Comparison of ENCODE assay signal across 11 cellular contexts in genomic region chr9:95031711-95032461, GRCh38.
A peak's percentile ranks its signal among the peaks of the same experiment; 100 is the strongest.
DNase-seq lines count a peak whose midpoint lies in the region; ATAC-seq and TF ChIP-seq lines count a peak whose summit lies in the region.
"Had no signal": no experiment of that assay in that cellular context is flagged by ENCODE, and none has a peak within 500 bp of the region (broad histone marks: within the 10 kb centered on the region; RNA-seq: fewer than 3 reads in every experiment).

No MANE protein-coding gene starts in this region.

- peak; percentile 24 for DNase-seq in NCI-H1092 treated with DMSO at 0.1 percent for 48 hours (lab: John Stamatoyannopoulos, UW)
- no peak for DNase-seq in NCI-H1092 (lab: John Stamatoyannopoulos, UW)
- DNase-seq in ascending aorta (ENCODE audit: low spot score in 2 of 2), result no peak
- DNase-seq in mesothelial cell of epicardium (ENCODE audit: low spot score in 2 of 2, unreplicated experiment in 2 of 2), result no peak
- no peak for DNase-seq in cerebellar nuclear complex (lab: John Stamatoyannopoulos, UW)
- no peak for DNase-seq in CD4-positive, alpha-beta T cell
- DNase-seq: 8988T; activated CD4-positive, alpha-beta T cell treated with anti-CD3 and anti-CD28 coated beads, Interleukin-2, amount 10 ng/mL, durations not matched to agents 7 days and 5 days; Peyer's patch had no signal

- intact Hi-C loops in ascending aorta (cut with DNase I), result no loop called here
- intact Hi-C loops in CD4-positive, alpha-beta T cell (cut with DNase I, micrococcal nuclease), result no loop called here

- no peak for ATAC-seq in HG03571 (IDR thresholded peaks at IDR 0.05; ENCODE audit: unreplicated experiment)
- ATAC-seq in CD4-positive, alpha-beta T cell (ENCODE audit: poor library complexity), result no peak

- WGBS in urinary bladder, result 66% methylated on average over 5 of the region's 5 CpGs

- H3K27me3 Mint-ChIP-seq in mesothelial cell of epicardium (ENCODE audit: low read depth), result no peaks in the 10 kb centered on the region
- no peaks in the 10 kb centered on the region for H3K27me3 Mint-ChIP-seq in CD4-positive, alpha-beta T cell
- H3K27me3 Mint-ChIP-seq: activated CD4-positive, alpha-beta T cell treated with anti-CD3 and anti-CD28 coated beads, Interleukin-2, amount 10 ng/mL, durations not matched to agents 7 days and 5 days had no signal

- no peaks in the 10 kb centered on the region for H3K9me3 Mint-ChIP-seq in mesothelial cell of epicardium
- H3K9me3 Mint-ChIP-seq in CD4-positive, alpha-beta T cell, result no peaks in the 10 kb centered on the region
- H3K9me3 Mint-ChIP-seq: activated CD4-positive, alpha-beta T cell treated with anti-CD3 and anti-CD28 coated beads, Interleukin-2, amount 10 ng/mL, durations not matched to agents 7 days and 5 days had no signal

- POLR2A ChIA-PET in CD4-positive, alpha-beta T cell (lab: Charles Lee), result no interaction called here

- TF ChIP-seq CTCF in ascending aorta (IDR thresholded peaks at IDR 0.05) (no peak), mesothelial cell of epicardium (IDR thresholded peaks at IDR 0.05; ENCODE audit: unreplicated experiment) (no peak)
- no peak for TF ChIP-seq CTCF in CD4-positive, alpha-beta T cell (IDR thresholded peaks at IDR 0.05)

- peak overlapping the region; percentile 51 for H3K27ac Mint-ChIP-seq in mesothelial cell of epicardium
- H3K27ac Mint-ChIP-seq in CD4-positive, alpha-beta T cell, result no peak overlapping the region
- H3K27ac Mint-ChIP-seq: activated CD4-positive, alpha-beta T cell treated with anti-CD3 and anti-CD28 coated beads, Interleukin-2, amount 10 ng/mL, durations not matched to agents 7 days and 5 days had no signal

- H3K9me3 ChIP-seq in ascending aorta, result no peaks in the 10 kb centered on the region
- H3K9me3 ChIP-seq in CD4-positive, alpha-beta T cell (ENCODE audit: control insufficient read depth, low read length), result no peaks in the 10 kb centered on the region
- H3K9me3 ChIP-seq: Peyer's patch had no signal

- H3K4me1 ChIP-seq in ascending aorta (peaks cover 23 to 90% of the 10 kb centered on the region in 2 donors), urinary bladder (ENCODE audit: insufficient read depth) (peaks cover 2% of the 10 kb centered on the region)

- H3K4me1 Mint-ChIP-seq in mesothelial cell of epicardium, result peaks cover 49% of the 10 kb centered on the region
- no peaks in the 10 kb centered on the region for H3K4me1 Mint-ChIP-seq in CD4-positive, alpha-beta T cell (ENCODE audit: low read depth)

- H3K4me3 ChIP-seq in ascending aorta (peak overlapping the region in 1 of 2 donors; percentile 33), urinary bladder (ENCODE audit: low read depth, low read length) (no peak overlapping the region)
- H3K4me3 ChIP-seq: Peyer's patch had no signal

- CTCF ChIA-PET in CD4-positive, alpha-beta T cell (lab: Charles Lee), result no interaction called here

- no peak overlapping the region for H3K4me3 Mint-ChIP-seq in mesothelial cell of epicardium
- no peak overlapping the region for H3K4me3 Mint-ChIP-seq in CD4-positive, alpha-beta T cell
- H3K4me3 Mint-ChIP-seq: activated CD4-positive, alpha-beta T cell treated with anti-CD3 and anti-CD28 coated beads, Interleukin-2, amount 10 ng/mL, durations not matched to agents 7 days and 5 days had no signal

- peak overlapping the region; percentile 72 to 99 for H3K27ac ChIP-seq in ascending aorta
- peak overlapping the region; percentile 14 for H3K27ac ChIP-seq in urinary bladder (ENCODE audit: low read depth)
- H3K27ac ChIP-seq in CD4-positive, alpha-beta T cell (ENCODE audit: low read depth, low read length), result no peak overlapping the region

- H3K36me3 Mint-ChIP-seq in mesothelial cell of epicardium, result peaks cover 5% of the 10 kb centered on the region
- H3K36me3 Mint-ChIP-seq in CD4-positive, alpha-beta T cell (ENCODE audit: low read depth), result no peaks in the 10 kb centered on the region

- no peaks in the 10 kb centered on the region for H3K27me3 ChIP-seq in ascending aorta
- H3K27me3 ChIP-seq in CD4-positive, alpha-beta T cell (ENCODE audit: control insufficient read depth, insufficient read depth, low read length), result no peaks in the 10 kb centered on the region
- H3K27me3 ChIP-seq: Peyer's patch had no signal

- H3K36me3 ChIP-seq in ascending aorta (peaks cover 0 to 6% of the 10 kb centered on the region in 2 donors), urinary bladder (ENCODE audit: insufficient read depth) (no peaks in the 10 kb centered on the region)
